Comparison of ENCODE assay signal across 9 cellular contexts in genomic region chr17:39700148-39700987, GRCh38. TPM values are rescaled to one million over a fixed set of nuclear protein-coding genes. Genes with fewer than 3 reads are reported as not detected.
DNase-seq lines count a peak whose midpoint lies in the region; ATAC-seq and TF ChIP-seq lines count a peak whose summit lies in the region.
"Had no signal": no experiment of that assay in that cellular context is flagged by ENCODE, and none has a peak within 500 bp of the region (broad histone marks: within the 10 kb centered on the region; RNA-seq: fewer than 3 reads in every experiment).

No MANE protein-coding gene starts in this region.

- peak overlapping the region; percentile 79 for H3K4me2 ChIP-seq in HCT116 (ENCODE audit: low read length)

- H3K4me1 ChIP-seq in HCT116 (ENCODE audit: control insufficient read depth in 1 of 2, insufficient read depth in 2 of 2, low read length in 2 of 2) (peaks cover 25 to 50% of the 10 kb centered on the region in 2 experiments), BE2C (no peaks in the 10 kb centered on the region)

- peaks cover 13% of the 10 kb centered on the region for H3K36me3 Mint-ChIP-seq in stimulated activated memory B cell treated with anti-CD40 and anti-IgM and Interleukin-4, amounts not matched to agents 10 μg/mL and 1 μg/mL and 100 μg/mL, for 72 hours

- H3K9me3 Mint-ChIP-seq in stimulated activated memory B cell treated with anti-CD40 and anti-IgM and Interleukin-4, amounts not matched to agents 10 μg/mL and 1 μg/mL and 100 μg/mL, for 72 hours = no peaks in the 10 kb centered on the region

- CTCF ChIA-PET in HCT116 (lab: Charles Lee) = interaction anchor here (0.7 to 2.2 kb wide), 8 partner anchors 10 to 82 kb away, joined by 3 to 13 read pairs (median 3); partner anchors contain the start of gene MIEN1

- POLR2A ChIA-PET in HCT116 (lab: Charles Lee) = interaction anchor here (0.8 to 1.7 kb wide), 6 partner anchors 12 to 84 kb away, joined by 3 to 16 read pairs (median 6); partner anchors contain the start of gene PGAP3

- peak; percentile 72 for ATAC-seq in HCT116
- ATAC-seq in stimulated activated memory B cell treated with anti-CD40 and anti-IgM and Interleukin-4, amounts not matched to agents 10 μg/mL and 1 μg/mL and 100 μg/mL, for 72 hours = peak; percentile 40

- no peak overlapping the region for H3K4me3 Mint-ChIP-seq in stimulated activated memory B cell treated with anti-CD40 and anti-IgM and Interleukin-4, amounts not matched to agents 10 μg/mL and 1 μg/mL and 100 μg/mL, for 72 hours

- H3K27ac Mint-ChIP-seq in stimulated activated memory B cell treated with anti-CD40 and anti-IgM and Interleukin-4, amounts not matched to agents 10 μg/mL and 1 μg/mL and 100 μg/mL, for 72 hours = no peak overlapping the region

- H4K20me1 ChIP-seq in HCT116 (ENCODE audit: insufficient read depth) = no peaks in the 10 kb centered on the region

- H3K27me3 ChIP-seq in HCT116 (ENCODE audit: insufficient read depth, low read length) = no peaks in the 10 kb centered on the region
- H3K27me3 ChIP-seq in layer of hippocampus (ENCODE audit: control insufficient read depth, insufficient read depth, low read length) = peaks cover 13% of the 10 kb centered on the region
- H3K27me3 ChIP-seq in BE2C = peaks cover 50% of the 10 kb centered on the region

- H3K36me3 ChIP-seq in HCT116 (ENCODE audit: control insufficient read depth in 1 of 2, insufficient read depth in 2 of 2, low read length in 2 of 2) (no peaks in the 10 kb centered on the region), BE2C (no peaks in the 10 kb centered on the region)

- TF ChIP-seq CTCF in HCT116 (IDR thresholded peaks at IDR 0.05 in 2 of 3, conservative IDR thresholded peaks at IDR 0.05 in 1 of 3; ENCODE audit: borderline replicate concordance in 1 of 3, insufficient read depth in 1 of 3, low read depth in 2 of 3, low read length in 2 of 3) = no peak
- TF ChIP-seq CTCF in coronary artery (IDR thresholded peaks at IDR 0.05) = no peak
- no peak for TF ChIP-seq CTCF in BE2C (IDR thresholded peaks at IDR 0.05; ENCODE audit: low read depth, low read length)

- H3K27ac ChIP-seq in HCT116 (ENCODE audit: low read depth, low read length) = peak overlapping the region; percentile 76
- H3K27ac ChIP-seq in coronary artery = peak overlapping the region; percentile 79 to 97
- H3K27ac ChIP-seq in layer of hippocampus (ENCODE audit: low read depth, low read length) = peak overlapping the region; percentile 46

- H3K79me2 ChIP-seq in HCT116 (ENCODE audit: insufficient read depth, low read length) = peaks cover 54% of the 10 kb centered on the region

- H3K9me3 ChIP-seq in HCT116 (ENCODE audit: control insufficient read depth in 1 of 2, insufficient read depth in 1 of 2, low read depth in 1 of 2, low read length in 2 of 2) (no peaks in the 10 kb centered on the region), BE2C (no peaks in the 10 kb centered on the region)

- H3K4me1 Mint-ChIP-seq in stimulated activated memory B cell treated with anti-CD40 and anti-IgM and Interleukin-4, amounts not matched to agents 10 μg/mL and 1 μg/mL and 100 μg/mL, for 72 hours = peaks cover 37% of the 10 kb centered on the region

- RAD21 ChIA-PET in HCT116 (lab: Charles Lee; ENCODE audit: low non-redundant PET in 1 of 2, low total read pairs in 2 of 2, uncharacterized antibody in 2 of 2, unreplicated experiment in 2 of 2) = interaction anchor here in 1 of 2 experiments (1.3 kb wide), 1 partner anchor 79 kb away, joined by 4 read pairs; no protein-coding TSS in a partner anchor

- H3K4me3 ChIP-seq in HCT116 (replicated peaks in 1 of 2; ENCODE audit: low read depth in 1 of 2, low read length in 2 of 2) (peak overlapping the region; percentile 76 to 88), coronary artery (peak overlapping the region; percentile 100), BE2C (ENCODE audit: low read depth, low read length) (no peak overlapping the region)

- intact Hi-C loops in HCT116 (cut with micrococcal nuclease) = no loop called here

- peaks cover 43% of the 10 kb centered on the region for H3K27me3 Mint-ChIP-seq in stimulated activated memory B cell treated with anti-CD40 and anti-IgM and Interleukin-4, amounts not matched to agents 10 μg/mL and 1 μg/mL and 100 μg/mL, for 72 hours

- no peak for TF ChIP-seq POLR2A in HCT116 (IDR thresholded peaks at IDR 0.05; ENCODE audit: borderline replicate concordance, extremely low read depth, insufficient read depth, insufficient read length)

- no peak overlapping the region for H2AFZ ChIP-seq in HCT116 (ENCODE audit: low read depth, low read length, poor library complexity, severe bottlenecking)

- no peaks in the 10 kb centered on the region for H3K9me2 ChIP-seq in HCT116 (ENCODE audit: insufficient read depth)

- BruUV-seq in HCT116 (replicated peaks; lab: Mats Ljungman, UMichigan) = no TSS peak

- peak overlapping the region; percentile 91 for H3K9ac ChIP-seq in HCT116 (ENCODE audit: low read length)

- TF ChIP-seq RAD21 in HCT116 (IDR thresholded peaks at IDR 0.05; ENCODE audit: low read depth) = no peak

- no peak for DNase-seq in HCT116 (ENCODE audit: low read depth, low spot score)
- DNase-seq in coronary artery (ENCODE audit: low spot score) = no peak
- DNase-seq in BE2C = no peak
- DNase-seq in SHP77 treated with DMSO at 0.1 percent for 48 hours (lab: John Stamatoyannopoulos, UW) = no peak
- DNase-seq in NCI-H446 treated with DMSO at 0.1 percent for 48 hours (lab: John Stamatoyannopoulos, UW) = no peak
- no peak for DNase-seq in stimulated activated CD4-positive, alpha-beta T cell treated with anti-CD3 and anti-CD28 coated beads, Interleukin-4, amount 100 ng/mL, for 24 hours
- DNase-seq: stimulated activated naive CD4-positive, alpha-beta T cell treated with Interleukin-2 at 50 U/mL for 16 hours had no signal

TF ChIP-seq in HCT116, 20 proteins besides CTCF, POLR2A, EP300 and RAD21:
- peak; percentile 67; the same call in 1 of the 2 replicates for TF ChIP-seq ZFX (IDR thresholded peaks at IDR 0.05)
- no peak for TF ChIP-seq MAX (IDR thresholded peaks at IDR 0.05)

RNA-seq across cellular contexts. Expression of gene ERBB2, which starts 0.5 kb away (rescaled TPM):
- 75.8 TPM for total RNA-seq in HCT116 (2021; ENCODE audit: unreplicated experiment)
- polyA plus RNA-seq in HCT116 (2012) = 46.7 and 51.7 TPM in 2 replicates
- polyA plus RNA-seq in BE2C (2012; ENCODE audit: insufficient read depth, insufficient read length, low read depth) = 2.5 TPM

RNA-seq across cellular contexts. Expression of gene PGAP3, which starts 12.5 kb away (rescaled TPM):
- 15.2 TPM for total RNA-seq in HCT116 (2021; ENCODE audit: unreplicated experiment)
- 8.2 and 8.7 TPM in 2 replicates for polyA plus RNA-seq in HCT116 (2012)
- 30.5 TPM for polyA plus RNA-seq in BE2C (2012; ENCODE audit: insufficient read depth, insufficient read length, low read depth)

RNA-seq across cellular contexts. Expression of gene MIEN1, which starts 30.0 kb away (rescaled TPM):
- 73.9 TPM for total RNA-seq in HCT116 (2021; ENCODE audit: unreplicated experiment)
- 96.7 and 109 TPM in 2 replicates for polyA plus RNA-seq in HCT116 (2012)
- 56.4 TPM for polyA plus RNA-seq in BE2C (2012; ENCODE audit: insufficient read depth, insufficient read length, low read depth)

RNA-seq across cellular contexts. Expression of gene PNMT, which starts 32.1 kb away (rescaled TPM):
- not detected for total RNA-seq in HCT116 (2021; ENCODE audit: unreplicated experiment)
- polyA plus RNA-seq in HCT116 (2012) = 0.09 and 0.10 TPM in 2 replicates
- 2.8 TPM for polyA plus RNA-seq in BE2C (2012; ENCODE audit: insufficient read depth, insufficient read length, low read depth)

RNA-seq across cellular contexts. Expression of gene TCAP, which starts 35.2 kb away (rescaled TPM):
- total RNA-seq in HCT116 (2021; ENCODE audit: unreplicated experiment) = 1.5 TPM
- 0.77 and 1.0 TPM in 2 replicates for polyA plus RNA-seq in HCT116 (2012)
- 4.4 TPM for polyA plus RNA-seq in BE2C (2012; ENCODE audit: insufficient read depth, insufficient read length, low read depth)
